Comparison of ENCODE assay signal across 14 cellular contexts in the genomic region with DNA sequence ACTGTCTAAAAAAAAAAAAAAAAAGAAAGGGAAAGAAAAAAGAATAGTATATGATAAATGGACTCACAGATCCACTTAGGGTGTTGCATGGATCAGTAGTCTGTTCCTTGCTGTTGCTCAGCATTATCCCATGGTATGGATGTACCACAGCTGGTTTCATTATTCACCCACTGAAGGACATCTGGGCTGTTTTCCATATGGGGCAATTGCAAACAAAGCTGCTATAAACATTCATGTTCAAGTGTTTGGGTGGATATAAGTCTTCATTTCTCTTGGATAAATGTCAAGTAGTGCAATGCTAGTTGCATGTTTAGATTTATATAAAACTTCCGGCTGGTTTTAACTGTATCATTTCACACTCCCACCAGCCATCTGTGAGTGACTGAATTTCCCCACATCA.
"Had no signal": no experiment of that assay in that cellular context is flagged by ENCODE, and none has a peak within 500 bp of the region (broad histone marks: within the 10 kb centered on the region; RNA-seq: fewer than 3 reads in every experiment).

No MANE protein-coding gene starts in this region.

- H3K27ac ChIP-seq: dorsolateral prefrontal cortex, esophagus muscularis mucosa, sigmoid colon, suprapubic skin, upper lobe of left lung had no signal

- ATAC-seq: activated CD4-positive, CD25-positive, alpha-beta regulatory T cell treated with anti-CD3 and anti-CD28 coated beads, Interleukin-2, amount 50 U/mL, for 24 hours; activated CD8-positive, alpha-beta memory T cell treated with anti-CD3 and anti-CD28 coated beads, Interleukin-2, amount 10 ng/mL, durations not matched to agents 7 days and 5 days; activated T-cell treated with anti-CD3 and anti-CD28 coated beads, Interleukin-2, amount 50 U/mL, for 4 hours had no signal

- H3K36me3 ChIP-seq: esophagus muscularis mucosa, sigmoid colon, suprapubic skin, upper lobe of left lung had no signal

- H3K4me3 ChIP-seq: dorsolateral prefrontal cortex, esophagus muscularis mucosa, hepatocyte, sigmoid colon, suprapubic skin, upper lobe of left lung had no signal

- H3K4me1 ChIP-seq: esophagus muscularis mucosa, sigmoid colon, suprapubic skin had no signal

- H3K27me3 ChIP-seq: dorsolateral prefrontal cortex, esophagus muscularis mucosa, hepatocyte, sigmoid colon, suprapubic skin, upper lobe of left lung had no signal

- H3K9me3 ChIP-seq: esophagus muscularis mucosa, sigmoid colon, suprapubic skin, upper lobe of left lung had no signal

- DNase-seq: activated CD4-positive, alpha-beta T cell treated with anti-CD3 and anti-CD28 coated beads, Interleukin-2, amount 50 U/mL, for 48 hours; activated CD8-positive, alpha-beta memory T cell treated with anti-CD3 and anti-CD28 coated beads, Interleukin-2, amount 10 ng/mL, durations not matched to agents 7 days and 5 days; activated gamma-delta T cell; activated T-cell treated with anti-CD3 and anti-CD28 coated beads, Interleukin-2, amount 50 U/mL, for 4 hours; dorsolateral prefrontal cortex; kidney glomerular epithelial cell; sigmoid colon; stimulated activated CD4-positive, alpha-beta T cell treated with anti-CD3 and anti-CD28 coated beads, Interleukin-2, amount 100 ng/mL, for 48 hours; stimulated activated naive CD4-positive, alpha-beta T cell treated with Interleukin-2 at 50 U/mL for 16 hours; upper lobe of left lung had no signal
